10 cellular contexts compared by ENCODE assay signal in genomic region chr4:2258091-2259035, GRCh38. TPM values are rescaled to one million over a fixed set of nuclear protein-coding genes. Genes with fewer than 3 reads are reported as not detected.
DNase-seq lines count a peak whose midpoint lies in the region; ATAC-seq and TF ChIP-seq lines count a peak whose summit lies in the region.
"Had no signal": no experiment of that assay in that cellular context is flagged by ENCODE, and none has a peak within 500 bp of the region (broad histone marks: within the 10 kb centered on the region; RNA-seq: fewer than 3 reads in every experiment).

No MANE protein-coding gene starts in this region.

- H3K27me3 ChIP-seq in dorsolateral prefrontal cortex: no peaks in the 10 kb centered on the region
- H3K27me3 ChIP-seq in thymus (ENCODE audit: control insufficient read depth, insufficient read depth): no peaks in the 10 kb centered on the region

- ATAC-seq in activated CD4-positive, CD25-positive, alpha-beta regulatory T cell treated with anti-CD3 and anti-CD28 coated beads, Interleukin-2, amount 50 U/mL, for 24 hours: no peak
- no peak for ATAC-seq in mucosa of descending colon

- peak overlapping the region in 15 of 59 donors; percentile 6 to 92 (median 86) for H3K4me3 ChIP-seq in dorsolateral prefrontal cortex
- no peak overlapping the region for H3K4me3 ChIP-seq in mucosa of descending colon
- H3K4me3 ChIP-seq in thymus (ENCODE audit: low read length): no peak overlapping the region

- H3K4me1 ChIP-seq in mucosa of descending colon (ENCODE audit: low read depth): peaks cover 23% of the 10 kb centered on the region
- peaks cover 14% of the 10 kb centered on the region for H3K4me1 ChIP-seq in thymus (ENCODE audit: control insufficient read depth, insufficient read depth, low read length)

- no peaks in the 10 kb centered on the region for H3K9me3 ChIP-seq in mucosa of descending colon
- H3K9me3 ChIP-seq in thymus (ENCODE audit: control insufficient read depth): no peaks in the 10 kb centered on the region

- peak overlapping the region in 57 of 59 donors; percentile 51 to 97 (median 87) for H3K27ac ChIP-seq in dorsolateral prefrontal cortex
- H3K27ac ChIP-seq in thymus (ENCODE audit: low read depth): peak overlapping the region; percentile 19

- H3K36me3 ChIP-seq in mucosa of descending colon (ENCODE audit: low read depth) (peaks cover 5% of the 10 kb centered on the region), thymus (ENCODE audit: control insufficient read depth, insufficient read depth) (peaks cover 67% of the 10 kb centered on the region)

- intact Hi-C loops in dorsolateral prefrontal cortex (cut with DNase I) (no loop called here), mucosa of descending colon (cut with DNase I, micrococcal nuclease) (no loop called here)

- TF ChIP-seq CTCF in dorsolateral prefrontal cortex (IDR thresholded peaks at IDR 0.05 in 54 of 56, conservative IDR thresholded peaks at IDR 0.05 in 2 of 56; ENCODE audit: low read depth in 1 of 56, partially characterized antibody in 56 of 56) (no peak), mucosa of descending colon (IDR thresholded peaks at IDR 0.05) (no peak)

- peak; percentile 28 for DNase-seq in activated CD4-positive, CD25-positive, alpha-beta regulatory T cell treated with anti-CD3 and anti-CD28 coated beads, Interleukin-2, amount 50 U/mL, for 72 hours
- peak in 7 of 10 donors; percentile 1 to 45 (median 27) for DNase-seq in dorsolateral prefrontal cortex
- DNase-seq in mucosa of descending colon: peak; percentile 2 to 52 (median 27)
- DNase-seq in SW480 (ENCODE audit: low spot score): no peak
- no peak for DNase-seq in NCI-H2171 treated with DMSO at 0.1 percent for 48 hours (lab: John Stamatoyannopoulos, UW)
- no peak for DNase-seq in NCI-H2107 (lab: John Stamatoyannopoulos, UW)
- DNase-seq: Kasumi-1, NCI-H526 treated with DMSO at 0.1 percent for 48 hours had no signal

- WGBS in thymus: 91% methylated on average over 18 of the region's 18 CpGs

RNA-seq across cellular contexts. Expression of gene MXD4, which starts 3.5 kb away (rescaled TPM):
- 100 to 1,000 TPM in 7 of 120 experiments, 10 to 100 TPM in 113; 40.2 to 134 (median 61.9) TPM for total RNA-seq in dorsolateral prefrontal cortex
- 10 to 100 TPM; 46.6 to 59.6 (median 52.6) TPM for total RNA-seq in mucosa of descending colon
- 72.7 TPM for polyA plus RNA-seq in thymus

RNA-seq across cellular contexts. Expression of gene HAUS3, which starts 16.4 kb away (rescaled TPM):
- total RNA-seq in dorsolateral prefrontal cortex (10 to 100 TPM; 13.0 to 29.2 (median 19.3) TPM), mucosa of descending colon (10 to 100 TPM in 2 of 3 donors, 1 to 10 TPM in 1; 9.9 to 13.7 (median 11.4) TPM)
- polyA plus RNA-seq in thymus: 26.6 TPM

RNA-seq across cellular contexts. Expression of gene POLN, which starts 16.4 kb away (rescaled TPM):
- total RNA-seq in dorsolateral prefrontal cortex (10 to 100 TPM in 118 of 120 experiments, 1 to 10 TPM in 2; 9.4 to 50.0 (median 23.7) TPM), mucosa of descending colon (1 to 10 TPM; 1.4 to 4.6 (median 1.4) TPM)
- 2.9 TPM for polyA plus RNA-seq in thymus

Comparison
In these comparisons a context has a peak if more than half of its experiments do, and no peak if none do; other contexts are left out.
1. DNase-seq: peak in activated CD4-positive, CD25-positive, alpha-beta regulatory T cell treated with anti-CD3 and anti-CD28 coated beads, Interleukin-2, amount 50 U/mL, for 72 hours (single experiment), dorsolateral prefrontal cortex (7 of 10) and mucosa of descending colon (3 of 3); none in SW480 (single experiment), NCI-H2171 treated with DMSO at 0.1 percent for 48 hours (single experiment) and NCI-H2107 (single experiment).